8 cellular contexts compared by ENCODE assay signal in genomic region chr19:8252922-8253589, GRCh38. TPM values are rescaled to one million over a fixed set of nuclear protein-coding genes. Genes with fewer than 3 reads are reported as not detected.
DNase-seq lines count a peak whose midpoint lies in the region; ATAC-seq and TF ChIP-seq lines count a peak whose summit lies in the region.

No MANE protein-coding gene starts in this region.

- H3K4me2 ChIP-seq in mesendoderm (ENCODE audit: low read length) = no peak overlapping the region

- no peak overlapping the region for H2AK5ac ChIP-seq in mesendoderm (ENCODE audit: low read length)

- H3K4me1 Mint-ChIP-seq in CD8-positive, alpha-beta T cell (ENCODE audit: low read depth) = peaks cover 10% of the 10 kb centered on the region

- no peak overlapping the region for H4K5ac ChIP-seq in mesendoderm (ENCODE audit: low read length)

- no peak overlapping the region for H3K23ac ChIP-seq in mesendoderm (ENCODE audit: low read length)

- H3K56ac ChIP-seq in mesendoderm (ENCODE audit: low read length) = no peak overlapping the region

- POLR2A ChIA-PET in CD8-positive, alpha-beta T cell (lab: Charles Lee) = interaction anchor here (0.7 kb wide), 1 partner anchor 92 kb away, joined by 5 read pairs; no protein-coding TSS in a partner anchor

- peaks cover 5% of the 10 kb centered on the region for H3K79me1 ChIP-seq in mesendoderm (ENCODE audit: low read length)

- DNase-seq in CD8-positive, alpha-beta T cell = peak; percentile 66 to 91 (median 83)
- DNase-seq in NOMO-1 treated with dmso at 0.1 percent for 144 hours (lab: John Stamatoyannopoulos, UW; ENCODE audit: unreplicated experiment) = peak; percentile 68
- peak; percentile 94 for DNase-seq in activated CD8-positive, alpha-beta memory T cell treated with anti-CD3 and anti-CD28 coated beads for 24 hours
- DNase-seq in effector memory CD4-positive, alpha-beta T cell = peak; percentile 59 to 76 (median 68)
- peak; percentile 85 for DNase-seq in mesendoderm
- peak; percentile 67 to 76 for DNase-seq in stimulated activated CD8-positive, alpha-beta memory T cell treated with anti-CD3 and anti-CD28 coated beads, Interleukin-2, amount 100 ng/mL, for 1 hour (ENCODE audit: low read depth in 2 of 2)

- WGBS in mesendoderm (ENCODE audit: extremely low coverage, insufficient coverage, low lambda C conversion rate) = no CpG with 5 or more reads among the region's 13 CpGs

- intact Hi-C loops in CD8-positive, alpha-beta T cell (cut with DNase I, micrococcal nuclease) = loop anchor here (1.0 to 10.0 kb wide), 8 partner anchors 44 to 1148 kb away; partner anchors contain the start of gene CERS4 (in 1 of the 2)

- H3K27me3 Mint-ChIP-seq in CD8-positive, alpha-beta T cell (ENCODE audit: low read depth) = no peaks in the 10 kb centered on the region

- CTCF ChIA-PET in CD8-positive, alpha-beta T cell (lab: Charles Lee) = interaction anchor here (0.6 to 2.6 kb wide), 23 partner anchors 8 to 356 kb away, joined by 3 to 19 read pairs (median 5); partner anchors contain the start of gene TIMM44

- H3K4me3 Mint-ChIP-seq in CD8-positive, alpha-beta T cell = no peak overlapping the region

- H3K27ac ChIP-seq in CD8-positive, alpha-beta T cell (ENCODE audit: low read depth, low read length) = no peak overlapping the region
- no peak overlapping the region for H3K27ac ChIP-seq in effector memory CD4-positive, alpha-beta T cell (ENCODE audit: insufficient read depth, low read length, poor library complexity, severe bottlenecking)
- H3K27ac ChIP-seq in mesendoderm (ENCODE audit: low read depth, low read length) = no peak overlapping the region

- H3K18ac ChIP-seq in mesendoderm (ENCODE audit: low read length) = no peak overlapping the region

- H3K79me2 ChIP-seq in mesendoderm (ENCODE audit: control insufficient read depth, insufficient read depth, low read length) = no peaks in the 10 kb centered on the region

- peaks cover 38% of the 10 kb centered on the region for H3K36me3 Mint-ChIP-seq in CD8-positive, alpha-beta T cell

- no peak overlapping the region for H2BK120ac ChIP-seq in mesendoderm (ENCODE audit: low read depth, low read length)

- no peak overlapping the region for H3K9ac ChIP-seq in mesendoderm (ENCODE audit: low read length)

- H3K27me3 ChIP-seq in CD8-positive, alpha-beta T cell (ENCODE audit: insufficient read depth, low read length) = no peaks in the 10 kb centered on the region
- H3K27me3 ChIP-seq in effector memory CD4-positive, alpha-beta T cell (replicated peaks; ENCODE audit: control insufficient read depth, insufficient read depth, low read length, poor library complexity, severe bottlenecking) = no peaks in the 10 kb centered on the region
- no peaks in the 10 kb centered on the region for H3K27me3 ChIP-seq in mesendoderm (ENCODE audit: insufficient read depth, low read length, poor library complexity)

- H3K27ac Mint-ChIP-seq in CD8-positive, alpha-beta T cell = no peak overlapping the region

- H3K4ac ChIP-seq in mesendoderm (ENCODE audit: low read depth, low read length) = no peak overlapping the region

- no peak overlapping the region for H2BK5ac ChIP-seq in mesendoderm (ENCODE audit: low read length)

- H2BK15ac ChIP-seq in mesendoderm (replicated peaks; ENCODE audit: low read depth) = no peak overlapping the region

- no peaks in the 10 kb centered on the region for H3K36me3 ChIP-seq in CD8-positive, alpha-beta T cell (ENCODE audit: insufficient read depth, low read length)
- peaks cover 13% of the 10 kb centered on the region for H3K36me3 ChIP-seq in effector memory CD4-positive, alpha-beta T cell (ENCODE audit: control insufficient read depth, insufficient read depth, low read length)
- H3K36me3 ChIP-seq in mesendoderm (ENCODE audit: control insufficient read depth, insufficient read depth, low read length) = peaks cover 13% of the 10 kb centered on the region

- no peak overlapping the region for H4K8ac ChIP-seq in mesendoderm (ENCODE audit: low read depth, low read length)

- peak; percentile 85 for TF ChIP-seq CTCF in CD8-positive, alpha-beta T cell (IDR thresholded peaks at IDR 0.05)

- H3K4me3 ChIP-seq in CD8-positive, alpha-beta T cell (ENCODE audit: low read depth, low read length) = no peak overlapping the region
- H3K4me3 ChIP-seq in effector memory CD4-positive, alpha-beta T cell (ENCODE audit: insufficient read depth, low read depth, low read length, poor library complexity, severe bottlenecking) = no peak overlapping the region
- H3K4me3 ChIP-seq in mesendoderm (ENCODE audit: low read length) = no peak overlapping the region

- ATAC-seq in CD8-positive, alpha-beta T cell = peak; percentile 93
- ATAC-seq in HG02588 (IDR thresholded peaks at IDR 0.05; ENCODE audit: unreplicated experiment) (peak; percentile 54), HG03439 (IDR thresholded peaks at IDR 0.05; ENCODE audit: unreplicated experiment) (no peak)

- H3K9me3 Mint-ChIP-seq in CD8-positive, alpha-beta T cell = no peaks in the 10 kb centered on the region

- H3K9me3 ChIP-seq in CD8-positive, alpha-beta T cell (ENCODE audit: low read length) = no peaks in the 10 kb centered on the region
- H3K9me3 ChIP-seq in effector memory CD4-positive, alpha-beta T cell (ENCODE audit: control insufficient read depth, low read length) = no peaks in the 10 kb centered on the region

- H3K4me1 ChIP-seq in CD8-positive, alpha-beta T cell (ENCODE audit: insufficient read depth, low read length) = peaks cover 3% of the 10 kb centered on the region
- H3K4me1 ChIP-seq in effector memory CD4-positive, alpha-beta T cell (ENCODE audit: control insufficient read depth, insufficient read depth, low read length, poor library complexity, severe bottlenecking) = no peaks in the 10 kb centered on the region
- no peaks in the 10 kb centered on the region for H3K4me1 ChIP-seq in mesendoderm (ENCODE audit: control insufficient read depth, low read depth, low read length)

RNA-seq across cellular contexts. Expression of gene CERS4, which starts 43.9 kb away (rescaled TPM):
- 1 to 10 TPM; 6.9 to 7.2 TPM for total RNA-seq in CD8-positive, alpha-beta T cell
- 47.9 TPM for polyA plus RNA-seq in mesendoderm (2013, experiment 1 of 2)
- 48.6 TPM for polyA plus RNA-seq in mesendoderm (2013, experiment 2 of 2)

RNA-seq across cellular contexts. Expression of gene CD320, which starts 55.1 kb away (rescaled TPM):
- 10 to 100 TPM; 15.7 to 19.1 TPM for total RNA-seq in CD8-positive, alpha-beta T cell
- polyA plus RNA-seq in mesendoderm (2013, experiment 1 of 2) = 44.9 TPM
- polyA plus RNA-seq in mesendoderm (2013, experiment 2 of 2) = 45.2 TPM
